Comparison of ENCODE assay signal across 28 cellular contexts in the genomic region with DNA sequence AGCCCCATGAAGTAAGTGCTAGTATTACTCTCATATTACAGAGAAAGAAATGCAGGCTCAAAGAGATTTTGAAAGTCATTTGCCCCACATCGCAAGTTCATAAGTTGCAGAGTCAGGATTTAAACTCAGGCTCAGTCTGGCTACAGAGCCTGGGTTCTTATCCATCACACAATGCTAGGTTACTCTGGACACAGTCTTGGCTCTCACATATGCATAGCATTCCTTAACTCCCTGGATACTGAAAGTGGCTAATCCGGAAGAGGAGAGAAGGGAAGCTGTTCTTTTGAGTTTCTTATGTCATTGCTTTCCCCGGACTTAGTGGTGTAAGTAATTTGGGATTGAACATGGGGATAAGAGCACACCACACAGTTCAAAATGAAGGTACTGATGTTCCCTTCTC.
DNase-seq lines count a peak whose midpoint lies in the region; ATAC-seq and TF ChIP-seq lines count a peak whose summit lies in the region.
"Had no signal": no experiment of that assay in that cellular context is flagged by ENCODE, and none has a peak within 500 bp of the region (broad histone marks: within the 10 kb centered on the region; RNA-seq: fewer than 3 reads in every experiment).

No MANE protein-coding gene starts in this region.

- H3K36me3 ChIP-seq in SK-N-SH (replicated peaks in 1 of 2; ENCODE audit: control insufficient read depth in 1 of 2, insufficient read depth in 2 of 2, low read length in 1 of 2) (no peaks in the 10 kb centered on the region), thoracic aorta (no peaks in the 10 kb centered on the region)
- H3K36me3 ChIP-seq: upper lobe of left lung, WERI-Rb-1 had no signal

- ATAC-seq in SK-N-SH treated with all-trans-retinoic acid at 6 μM for 48 hours (peak; percentile 51), left ventricle myocardium superior (peak; percentile 73), thoracic aorta (ENCODE audit: insufficient number of reproducible peaks, low FRiP score, low read depth) (no peak), HG03354 (IDR thresholded peaks at IDR 0.05; ENCODE audit: poor library complexity, severe bottlenecking, unreplicated experiment) (no peak), GM18868 (IDR thresholded peaks at IDR 0.05; ENCODE audit: unreplicated experiment) (no peak)
- ATAC-seq: effector memory CD8-positive, alpha-beta T cell; natural killer cell treated with Interleukin-12 subunit alpha and Interleukin-12 subunit beta and Interleukin-15 and Interleukin-18, amount 100 ng/mL, for 72 hours had no signal

- H3K4me1 ChIP-seq in SK-N-SH (ENCODE audit: control insufficient read depth in 1 of 2, insufficient read depth in 2 of 2, low read depth in 1 of 2, low read length in 1 of 2) = peaks cover 5 to 26% of the 10 kb centered on the region in 2 experiments; a peak in 2 of 4 replicates
- H3K4me1 ChIP-seq in thoracic aorta (ENCODE audit: control insufficient read depth in 1 of 2, low read depth in 2 of 2) = peaks cover 0 to 5% of the 10 kb centered on the region in 2 donors
- H3K4me1 ChIP-seq: upper lobe of left lung had no signal

- intact Hi-C loops in left ventricle myocardium superior (cut with micrococcal nuclease) = no loop called here

- DNase-seq in SK-N-SH = no peak
- peak; percentile 12 for DNase-seq in choroid plexus epithelial cell (ENCODE audit: low read depth)
- DNase-seq in left ventricle myocardium superior = no peak
- no peak for DNase-seq in thoracic aorta (ENCODE audit: low spot score)
- no peak for DNase-seq in NCI-H82 (lab: John Stamatoyannopoulos, UW)
- DNase-seq: activated CD4-positive, alpha-beta T cell treated with anti-CD3 and anti-CD28 coated beads for 48 hours; activated CD8-positive, alpha-beta memory T cell treated with anti-CD3 and anti-CD28 coated beads for 24 hours; activated T-cell treated with anti-CD3 and anti-CD28 coated beads for 4 hours; caudate nucleus; cortex of kidney; DMS79 treated with DMSO at 0.1 percent for 48 hours; effector memory CD8-positive, alpha-beta T cell; erythroblast; GDM1; NCI-H187 treated with DMSO at 0.1 percent for 48 hours; NCI-H510A; NK-92 treated with Interleukin-12 subunit alpha and Interleukin-12 subunit beta, amount 100 ng/mL, for 24 hours; SIG-M5; stimulated activated naive CD4-positive, alpha-beta T cell; T1000; upper lobe of left lung; WERI-Rb-1 had no signal

- H3K79me2 ChIP-seq in SK-N-SH (ENCODE audit: insufficient read depth) = no peaks in the 10 kb centered on the region

- H3K9ac ChIP-seq in SK-N-SH = no peak overlapping the region

- CTCF ChIA-PET in SK-N-SH (lab: Yijun Ruan, JAX) = interaction anchor here (1.8 kb wide), 1 partner anchor 51 kb away, joined by 4 read pairs; no protein-coding TSS in a partner anchor

- H3K4me3 ChIP-seq in SK-N-SH (ENCODE audit: low read depth in 2 of 2, low read length in 1 of 2) (no peak overlapping the region), choroid plexus epithelial cell (ENCODE audit: low read depth, low read length) (no peak overlapping the region), thoracic aorta (peak overlapping the region; percentile 7)
- H3K4me3 ChIP-seq: smooth muscle cell, upper lobe of left lung had no signal

- no peaks in the 10 kb centered on the region for H3F3A ChIP-seq in SK-N-SH (replicated peaks; ENCODE audit: insufficient read depth)

- POLR2A ChIA-PET in SK-N-SH (lab: Yijun Ruan, JAX) = no interaction called here

- no peak for TF ChIP-seq CTCF in SK-N-SH (IDR thresholded peaks at IDR 0.05)
- TF ChIP-seq CTCF in choroid plexus epithelial cell (conservative IDR thresholded peaks at IDR 0.05; ENCODE audit: low read depth, low read length) = no peak
- TF ChIP-seq CTCF in thoracic aorta (IDR thresholded peaks at IDR 0.05) = no peak

- H3K27ac ChIP-seq in SK-N-SH (ENCODE audit: low read depth in 2 of 2, low read length in 1 of 2) = no peak overlapping the region; a peak in 1 of 4 replicates
- no peak overlapping the region for H3K27ac ChIP-seq in thoracic aorta
- H3K27ac ChIP-seq: 22Rv1, upper lobe of left lung, WERI-Rb-1 had no signal

- H3K27me3 ChIP-seq in SK-N-SH (ENCODE audit: insufficient read depth) = no peaks in the 10 kb centered on the region
- H3K27me3 ChIP-seq in thoracic aorta (replicated peaks; ENCODE audit: insufficient read depth) = no peaks in the 10 kb centered on the region
- H3K27me3 ChIP-seq: upper lobe of left lung had no signal

- TF ChIP-seq RAD21 in SK-N-SH (IDR thresholded peaks at IDR 0.05; ENCODE audit: low read length) = no peak

- no peaks in the 10 kb centered on the region for H3K9me2 ChIP-seq in SK-N-SH

- no peak overlapping the region for H3K4me2 ChIP-seq in SK-N-SH
- H3K4me2 ChIP-seq: smooth muscle cell had no signal

- TF ChIP-seq EP300 in SK-N-SH (IDR thresholded peaks at IDR 0.05; ENCODE audit: borderline replicate concordance in 1 of 2, low read depth in 1 of 2, low read length in 1 of 2) = no peak

- WGBS in SK-N-SH (ENCODE audit: low lambda C conversion rate) = 64% methylated on average over 3 of the region's 3 CpGs

- no peaks in the 10 kb centered on the region for H3K9me3 ChIP-seq in SK-N-SH
- no peaks in the 10 kb centered on the region for H3K9me3 ChIP-seq in thoracic aorta
- H3K9me3 ChIP-seq: upper lobe of left lung had no signal

- H4K20me1 ChIP-seq in SK-N-SH (ENCODE audit: insufficient read depth) = no peaks in the 10 kb centered on the region

- H2AFZ ChIP-seq in SK-N-SH (ENCODE audit: low read depth) = no peak overlapping the region

TF ChIP-seq in SK-N-SH treated with all-trans-retinoic acid at 6 μM for 48 hours, 23 proteins besides CTCF, POLR2A, EP300 and RAD21 (continues in another document):
- TF ChIP-seq GLIS3 (CRISPR knock-in tag; IDR thresholded peaks at IDR 0.05) (no peak), ZC3H10 (CRISPR knock-in tag; IDR thresholded peaks at IDR 0.05) (no peak), ZFP3 (CRISPR knock-in tag; IDR thresholded peaks at IDR 0.05) (no peak), RARB (CRISPR knock-in tag; IDR thresholded peaks at IDR 0.05) (no peak), BACH2 (CRISPR knock-in tag; IDR thresholded peaks at IDR 0.05; ENCODE audit: borderline replicate concordance) (no peak), TCF4 (CRISPR knock-in tag; IDR thresholded peaks at IDR 0.05; ENCODE audit: borderline replicate concordance) (no peak), ZNF70 (CRISPR knock-in tag; IDR thresholded peaks at IDR 0.05) (no peak), SNAI2 (CRISPR knock-in tag; IDR thresholded peaks at IDR 0.05) (no peak), ESRRG (CRISPR knock-in tag; IDR thresholded peaks at IDR 0.05) (no peak), ZNF565 (CRISPR knock-in tag; conservative IDR thresholded peaks at IDR 0.05; ENCODE audit: low read depth) (no peak), ZNF8 (CRISPR knock-in tag; IDR thresholded peaks at IDR 0.05) (no peak), ZFP30 (CRISPR knock-in tag; IDR thresholded peaks at IDR 0.05) (no peak)
- TF ChIP-seq, protein P1, sequence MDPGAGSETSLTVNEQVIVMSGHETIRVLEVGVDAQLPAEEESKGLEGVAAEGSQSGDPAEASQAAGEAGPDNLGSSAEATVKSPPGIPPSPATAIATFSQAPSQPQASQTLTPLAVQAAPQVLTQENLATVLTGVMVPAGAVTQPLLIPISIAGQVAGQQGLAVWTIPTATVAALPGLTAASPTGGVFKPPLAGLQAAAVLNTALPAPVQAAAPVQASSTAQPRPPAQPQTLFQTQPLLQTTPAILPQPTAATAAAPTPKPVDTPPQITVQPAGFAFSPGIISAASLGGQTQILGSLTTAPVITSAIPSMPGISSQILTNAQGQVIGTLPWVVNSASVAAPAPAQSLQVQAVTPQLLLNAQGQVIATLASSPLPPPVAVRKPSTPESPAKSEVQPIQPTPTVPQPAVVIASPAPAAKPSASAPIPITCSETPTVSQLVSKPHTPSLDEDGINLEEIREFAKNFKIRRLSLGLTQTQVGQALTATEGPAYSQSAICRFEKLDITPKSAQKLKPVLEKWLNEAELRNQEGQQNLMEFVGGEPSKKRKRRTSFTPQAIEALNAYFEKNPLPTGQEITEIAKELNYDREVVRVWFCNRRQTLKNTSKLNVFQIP (CRISPR knock-in tag; IDR thresholded peaks at IDR 0.05; ENCODE audit: borderline replicate concordance, low read depth) = no peak

TF ChIP-seq in SK-N-SH, 30 proteins besides CTCF, POLR2A, EP300 and RAD21 (continues in another document):
- TF ChIP-seq, protein P2, sequence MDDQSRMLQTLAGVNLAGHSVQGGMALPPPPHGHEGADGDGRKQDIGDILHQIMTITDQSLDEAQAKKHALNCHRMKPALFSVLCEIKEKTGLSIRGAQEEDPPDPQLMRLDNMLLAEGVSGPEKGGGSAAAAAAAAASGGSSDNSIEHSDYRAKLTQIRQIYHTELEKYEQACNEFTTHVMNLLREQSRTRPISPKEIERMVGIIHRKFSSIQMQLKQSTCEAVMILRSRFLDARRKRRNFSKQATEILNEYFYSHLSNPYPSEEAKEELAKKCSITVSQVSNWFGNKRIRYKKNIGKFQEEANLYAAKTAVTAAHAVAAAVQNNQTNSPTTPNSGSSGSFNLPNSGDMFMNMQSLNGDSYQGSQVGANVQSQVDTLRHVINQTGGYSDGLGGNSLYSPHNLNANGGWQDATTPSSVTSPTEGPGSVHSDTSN (IDR thresholded peaks at IDR 0.05) = no peak
- TF ChIP-seq GABPA (IDR thresholded peaks at IDR 0.05; ENCODE audit: low read depth) (no peak), JUND (IDR thresholded peaks at IDR 0.05) (no peak), FOXM1 (IDR thresholded peaks at IDR 0.05; ENCODE audit: low read depth) (no peak), TCF12 (IDR thresholded peaks at IDR 0.05) (no peak)
- TF ChIP-seq, protein P3, sequence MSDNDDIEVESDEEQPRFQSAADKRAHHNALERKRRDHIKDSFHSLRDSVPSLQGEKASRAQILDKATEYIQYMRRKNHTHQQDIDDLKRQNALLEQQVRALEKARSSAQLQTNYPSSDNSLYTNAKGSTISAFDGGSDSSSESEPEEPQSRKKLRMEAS (IDR thresholded peaks at IDR 0.05; ENCODE audit: low read depth) = no peak

Comparison
In these comparisons a context has a peak if more than half of its experiments do, and no peak if none do; other contexts are left out.
1. ATAC-seq: peak in SK-N-SH treated with all-trans-retinoic acid at 6 μM for 48 hours (single experiment) and left ventricle myocardium superior (single experiment); none in thoracic aorta (single experiment), HG03354 (single experiment) and GM18868 (single experiment).